ENCODE assay signal across 1 cellular context in genomic region chr2:111918383-111918806, GRCh38.
TF ChIP-seq lines count a peak whose summit lies in the region.

No MANE protein-coding gene starts in this region.

TF ChIP-seq in SK-N-SH treated with all-trans-retinoic acid at 6 μM for 48 hours, 23 proteins besides CTCF, POLR2A, EP300 and RAD21 (continued from another document):
- TF ChIP-seq, protein P1, sequence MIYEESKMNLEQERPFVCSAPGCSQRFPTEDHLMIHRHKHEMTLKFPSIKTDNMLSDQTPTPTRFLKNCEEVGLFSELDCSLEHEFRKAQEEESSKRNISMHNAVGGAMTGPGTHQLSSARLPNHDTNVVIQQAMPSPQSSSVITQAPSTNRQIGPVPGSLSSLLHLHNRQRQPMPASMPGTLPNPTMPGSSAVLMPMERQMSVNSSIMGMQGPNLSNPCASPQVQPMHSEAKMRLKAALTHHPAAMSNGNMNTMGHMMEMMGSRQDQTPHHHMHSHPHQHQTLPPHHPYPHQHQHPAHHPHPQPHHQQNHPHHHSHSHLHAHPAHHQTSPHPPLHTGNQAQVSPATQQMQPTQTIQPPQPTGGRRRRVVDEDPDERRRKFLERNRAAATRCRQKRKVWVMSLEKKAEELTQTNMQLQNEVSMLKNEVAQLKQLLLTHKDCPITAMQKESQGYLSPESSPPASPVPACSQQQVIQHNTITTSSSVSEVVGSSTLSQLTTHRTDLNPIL (CRISPR knock-in tag; IDR thresholded peaks at IDR 0.05; ENCODE audit: low read depth): no peak
- TF ChIP-seq, protein P2, sequence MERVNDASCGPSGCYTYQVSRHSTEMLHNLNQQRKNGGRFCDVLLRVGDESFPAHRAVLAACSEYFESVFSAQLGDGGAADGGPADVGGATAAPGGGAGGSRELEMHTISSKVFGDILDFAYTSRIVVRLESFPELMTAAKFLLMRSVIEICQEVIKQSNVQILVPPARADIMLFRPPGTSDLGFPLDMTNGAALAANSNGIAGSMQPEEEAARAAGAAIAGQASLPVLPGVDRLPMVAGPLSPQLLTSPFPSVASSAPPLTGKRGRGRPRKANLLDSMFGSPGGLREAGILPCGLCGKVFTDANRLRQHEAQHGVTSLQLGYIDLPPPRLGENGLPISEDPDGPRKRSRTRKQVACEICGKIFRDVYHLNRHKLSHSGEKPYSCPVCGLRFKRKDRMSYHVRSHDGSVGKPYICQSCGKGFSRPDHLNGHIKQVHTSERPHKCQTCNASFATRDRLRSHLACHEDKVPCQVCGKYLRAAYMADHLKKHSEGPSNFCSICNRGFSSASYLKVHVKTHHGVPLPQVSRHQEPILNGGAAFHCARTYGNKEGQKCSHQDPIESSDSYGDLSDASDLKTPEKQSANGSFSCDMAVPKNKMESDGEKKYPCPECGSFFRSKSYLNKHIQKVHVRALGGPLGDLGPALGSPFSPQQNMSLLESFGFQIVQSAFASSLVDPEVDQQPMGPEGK (CRISPR knock-in tag; IDR thresholded peaks at IDR 0.05; ENCODE audit: borderline replicate concordance): peak; percentile 50; the same call in 1 of the 2 replicates
- TF ChIP-seq, protein P3, sequence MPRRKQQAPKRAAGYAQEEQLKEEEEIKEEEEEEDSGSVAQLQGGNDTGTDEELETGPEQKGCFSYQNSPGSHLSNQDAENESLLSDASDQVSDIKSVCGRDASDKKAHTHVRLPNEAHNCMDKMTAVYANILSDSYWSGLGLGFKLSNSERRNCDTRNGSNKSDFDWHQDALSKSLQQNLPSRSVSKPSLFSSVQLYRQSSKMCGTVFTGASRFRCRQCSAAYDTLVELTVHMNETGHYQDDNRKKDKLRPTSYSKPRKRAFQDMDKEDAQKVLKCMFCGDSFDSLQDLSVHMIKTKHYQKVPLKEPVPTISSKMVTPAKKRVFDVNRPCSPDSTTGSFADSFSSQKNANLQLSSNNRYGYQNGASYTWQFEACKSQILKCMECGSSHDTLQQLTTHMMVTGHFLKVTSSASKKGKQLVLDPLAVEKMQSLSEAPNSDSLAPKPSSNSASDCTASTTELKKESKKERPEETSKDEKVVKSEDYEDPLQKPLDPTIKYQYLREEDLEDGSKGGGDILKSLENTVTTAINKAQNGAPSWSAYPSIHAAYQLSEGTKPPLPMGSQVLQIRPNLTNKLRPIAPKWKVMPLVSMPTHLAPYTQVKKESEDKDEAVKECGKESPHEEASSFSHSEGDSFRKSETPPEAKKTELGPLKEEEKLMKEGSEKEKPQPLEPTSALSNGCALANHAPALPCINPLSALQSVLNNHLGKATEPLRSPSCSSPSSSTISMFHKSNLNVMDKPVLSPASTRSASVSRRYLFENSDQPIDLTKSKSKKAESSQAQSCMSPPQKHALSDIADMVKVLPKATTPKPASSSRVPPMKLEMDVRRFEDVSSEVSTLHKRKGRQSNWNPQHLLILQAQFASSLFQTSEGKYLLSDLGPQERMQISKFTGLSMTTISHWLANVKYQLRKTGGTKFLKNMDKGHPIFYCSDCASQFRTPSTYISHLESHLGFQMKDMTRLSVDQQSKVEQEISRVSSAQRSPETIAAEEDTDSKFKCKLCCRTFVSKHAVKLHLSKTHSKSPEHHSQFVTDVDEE (CRISPR knock-in tag; IDR thresholded peaks at IDR 0.05): peak; percentile 85; the same call in 1 of the 2 replicates
- TF ChIP-seq TOX (CRISPR knock-in tag; IDR thresholded peaks at IDR 0.05; ENCODE audit: borderline replicate concordance): no peak
- TF ChIP-seq, protein P4, sequence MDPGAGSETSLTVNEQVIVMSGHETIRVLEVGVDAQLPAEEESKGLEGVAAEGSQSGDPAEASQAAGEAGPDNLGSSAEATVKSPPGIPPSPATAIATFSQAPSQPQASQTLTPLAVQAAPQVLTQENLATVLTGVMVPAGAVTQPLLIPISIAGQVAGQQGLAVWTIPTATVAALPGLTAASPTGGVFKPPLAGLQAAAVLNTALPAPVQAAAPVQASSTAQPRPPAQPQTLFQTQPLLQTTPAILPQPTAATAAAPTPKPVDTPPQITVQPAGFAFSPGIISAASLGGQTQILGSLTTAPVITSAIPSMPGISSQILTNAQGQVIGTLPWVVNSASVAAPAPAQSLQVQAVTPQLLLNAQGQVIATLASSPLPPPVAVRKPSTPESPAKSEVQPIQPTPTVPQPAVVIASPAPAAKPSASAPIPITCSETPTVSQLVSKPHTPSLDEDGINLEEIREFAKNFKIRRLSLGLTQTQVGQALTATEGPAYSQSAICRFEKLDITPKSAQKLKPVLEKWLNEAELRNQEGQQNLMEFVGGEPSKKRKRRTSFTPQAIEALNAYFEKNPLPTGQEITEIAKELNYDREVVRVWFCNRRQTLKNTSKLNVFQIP (CRISPR knock-in tag; IDR thresholded peaks at IDR 0.05; ENCODE audit: borderline replicate concordance, low read depth): no peak
